Comparison of ENCODE assay signal across 1 cellular context in genomic region chr1:94978401-94978800, GRCh38.
TF ChIP-seq lines count a peak whose summit lies in the region.

No MANE protein-coding gene starts in this region.

TF ChIP-seq in WTC11, 78 proteins besides CTCF, POLR2A, EP300 and RAD21 (continued from another document):
- no peak for TF ChIP-seq ZNF281 (CRISPR knock-in tag; IDR thresholded peaks at IDR 0.05)
- TF ChIP-seq ERG (CRISPR knock-in tag; IDR thresholded peaks at IDR 0.05): no peak
- TF ChIP-seq GABPB1 (CRISPR knock-in tag; IDR thresholded peaks at IDR 0.05): no peak
- TF ChIP-seq ATF6 (CRISPR knock-in tag; IDR thresholded peaks at IDR 0.05): no peak
- no peak for TF ChIP-seq CDX4 (CRISPR knock-in tag; IDR thresholded peaks at IDR 0.05; ENCODE audit: borderline replicate concordance)
- no peak for TF ChIP-seq JAZF1 (CRISPR knock-in tag; IDR thresholded peaks at IDR 0.05)
- TF ChIP-seq ELF4 (CRISPR knock-in tag; IDR thresholded peaks at IDR 0.05; ENCODE audit: low read depth): no peak
- no peak for TF ChIP-seq ATF1 (CRISPR knock-in tag; IDR thresholded peaks at IDR 0.05)
- TF ChIP-seq SMAD3 (CRISPR knock-in tag; IDR thresholded peaks at IDR 0.05; ENCODE audit: borderline replicate concordance): no peak
- no peak for TF ChIP-seq SOX15 (CRISPR knock-in tag; IDR thresholded peaks at IDR 0.05)
